24 cellular contexts compared by ENCODE assay signal in the genomic region with DNA sequence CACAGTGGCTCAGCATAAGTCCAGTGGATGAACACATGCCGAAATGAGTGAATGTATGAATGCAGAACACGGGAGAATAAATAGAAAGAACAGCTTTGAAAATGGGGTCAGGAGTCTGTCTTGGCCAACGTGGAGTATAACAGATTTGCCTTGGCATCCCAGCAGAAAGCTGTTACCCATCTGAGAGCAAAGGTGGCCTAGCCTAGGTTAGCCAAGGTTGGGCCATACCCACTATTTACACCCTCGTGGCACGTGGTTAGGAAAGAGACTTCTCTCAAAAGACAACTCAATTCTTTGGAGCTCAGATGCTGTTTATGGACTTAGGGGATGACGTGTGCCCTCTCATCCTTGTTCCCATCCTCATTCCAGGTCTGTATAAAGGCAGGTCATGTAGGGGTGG.
"Had no signal": no experiment of that assay in that cellular context is flagged by ENCODE, and none has a peak within 500 bp of the region (broad histone marks: within the 10 kb centered on the region; RNA-seq: fewer than 3 reads in every experiment).

No MANE protein-coding gene starts in this region.

- H3K27me3 ChIP-seq: MG63, SJSA1 had no signal

- H3K9me3 ChIP-seq: MG63, SJSA1 had no signal

- H3K4me3 ChIP-seq: MG63, SJSA1, SK-N-MC had no signal

- FAIRE-seq: RCC 7860 had no signal

- H3K36me3 ChIP-seq: MG63, SJSA1 had no signal

- H3K4me1 ChIP-seq: SJSA1 had no signal

- H3K27ac ChIP-seq: SJSA1, SK-N-MC had no signal

- DNase-seq: IMR-90, Karpas-422, KG1, MG63, NCI-H1092, NCI-H1105 treated with DMSO at 0.1 percent for 48 hours, NCI-H1417 treated with DMSO at 0.1 percent for 48 hours, NCI-H146, NCI-H1694 treated with DMSO at 0.1 percent for 48 hours, NCI-H1930, NCI-H2081, NCI-H2107, NCI-H226, NCI-H446, NCI-H510A, NCI-H524 treated with DMSO at 0.1 percent for 48 hours, NCI-H69, NCI-H774, Right ventricle myocardium superior, RPMI8226, SIG-M5 had no signal
